Comparison of ENCODE assay signal across 8 cellular contexts in genomic region chr13:76016799-76017198, GRCh38.
DNase-seq lines count a peak whose midpoint lies in the region; ATAC-seq, FAIRE-seq and TF ChIP-seq lines count a peak whose summit lies in the region.

No MANE protein-coding gene starts in this region.

- H2AFZ ChIP-seq in Karpas-422 (ENCODE audit: low read length), result no peak overlapping the region

- no peak overlapping the region for H3K4me3 Mint-ChIP-seq in activated naive CD8-positive, alpha-beta T cell treated with anti-CD3 and anti-CD28 coated beads, Interleukin-2, amount 50 U/mL, for 24 hours
- H3K4me3 Mint-ChIP-seq in T-helper 2 cell treated with Interferon-gamma antibody and Interleukin-4, amounts not matched to agents 5 μg/mL and 100 μg/mL, for 36 hours, result no peak overlapping the region

- no TSS peak for BruUV-seq in A673 (replicated peaks; lab: Mats Ljungman, UMichigan)

- no peaks in the 10 kb centered on the region for H3K79me2 ChIP-seq in Karpas-422 (ENCODE audit: low read length)

- H3K4me2 ChIP-seq in Karpas-422 (ENCODE audit: low read depth, low read length, poor library complexity, severe bottlenecking), result no peak overlapping the region

- H3K4me3 ChIP-seq in A673 (ENCODE audit: low read depth, low read length, poor library complexity, severe bottlenecking), result no peak overlapping the region
- no peak overlapping the region for H3K4me3 ChIP-seq in Karpas-422 (ENCODE audit: low read length)
- H3K4me3 ChIP-seq in left lung, result no peak overlapping the region

- CTCF ChIA-PET in A673 (lab: Charles Lee), result interaction anchor here (1.1 kb wide), 1 partner anchor 139 kb away, joined by 4 read pairs; no protein-coding TSS in a partner anchor

- DNase-seq in A673 (ENCODE audit: low spot score), result peak; percentile 48
- DNase-seq in GM10266 (ENCODE audit: extremely low spot score), result peak; percentile 19
- DNase-seq in H54 (ENCODE audit: insufficient read length, low spot score), result peak; percentile 4
- peak; percentile 76 for DNase-seq in Karpas-422
- DNase-seq in activated naive CD8-positive, alpha-beta T cell treated with anti-CD3 and anti-CD28 coated beads, Interleukin-2, amount 50 U/mL, for 24 hours, result peak; percentile 10
- no peak for DNase-seq in left lung
- DNase-seq in T-helper 2 cell treated with Interferon-gamma antibody and Interleukin-4, amounts not matched to agents 5 μg/mL and 100 μg/mL, for 36 hours (ENCODE audit: low spot score), result no peak
- no peak for DNase-seq in anterior cingulate cortex (lab: John Stamatoyannopoulos, UW)

- TF ChIP-seq POLR2A in H54 (IDR thresholded peaks at IDR 0.05; ENCODE audit: low read depth, low read length), result no peak

- no peak overlapping the region for H3K27ac Mint-ChIP-seq in activated naive CD8-positive, alpha-beta T cell treated with anti-CD3 and anti-CD28 coated beads, Interleukin-2, amount 50 U/mL, for 24 hours
- H3K27ac Mint-ChIP-seq in T-helper 2 cell treated with Interferon-gamma antibody and Interleukin-4, amounts not matched to agents 5 μg/mL and 100 μg/mL, for 36 hours, result no peak overlapping the region

- no peaks in the 10 kb centered on the region for H3K27me3 Mint-ChIP-seq in activated naive CD8-positive, alpha-beta T cell treated with anti-CD3 and anti-CD28 coated beads, Interleukin-2, amount 50 U/mL, for 24 hours
- no peaks in the 10 kb centered on the region for H3K27me3 Mint-ChIP-seq in T-helper 2 cell treated with Interferon-gamma antibody and Interleukin-4, amounts not matched to agents 5 μg/mL and 100 μg/mL, for 36 hours (ENCODE audit: low read depth)

- no peak for ATAC-seq in activated naive CD8-positive, alpha-beta T cell treated with anti-CD3 and anti-CD28 coated beads, Interleukin-2, amount 50 U/mL, for 24 hours
- ATAC-seq in left lung, result peak; percentile 34

- no peaks in the 10 kb centered on the region for H3K9me2 ChIP-seq in Karpas-422 (replicated peaks; ENCODE audit: insufficient read depth, low read length)

- H4K20me1 ChIP-seq in Karpas-422 (ENCODE audit: insufficient read depth, low read depth, low read length), result no peaks in the 10 kb centered on the region

- intact Hi-C loops in A673 (cut with micrococcal nuclease; ENCODE audit: unreplicated experiment) (loop anchor here (1.0 to 5.0 kb wide), 2 partner anchors 140 to 886 kb away; no protein-coding TSS in a partner anchor), left lung (cut with DNase I) (no loop called here)

- TF ChIP-seq CTCF in A673 (conservative IDR thresholded peaks at IDR 0.05; ENCODE audit: low read depth, low read length) (peak; percentile 74), GM10266 (IDR thresholded peaks at IDR 0.05; ENCODE audit: control insufficient read depth, insufficient read depth, low read depth, missing control alignments) (peak; percentile 56), left lung (IDR thresholded peaks at IDR 0.05) (peak; percentile 11 to 18)

- POLR2A ChIA-PET in A673 (lab: Charles Lee; ENCODE audit: low non-redundant PET), result no interaction called here

- H3K4me1 ChIP-seq in A673 (ENCODE audit: insufficient read depth, low read length, poor library complexity, severe bottlenecking) (no peaks in the 10 kb centered on the region), Karpas-422 (ENCODE audit: low read length) (no peaks in the 10 kb centered on the region), left lung (peaks cover 0 to 5% of the 10 kb centered on the region in 2 donors)

- no peak overlapping the region for H3K9ac ChIP-seq in Karpas-422 (ENCODE audit: low read length)

- H3K9me3 ChIP-seq in A673 (ENCODE audit: low read depth, low read length, poor library complexity, severe bottlenecking) (no peaks in the 10 kb centered on the region), Karpas-422 (ENCODE audit: low read length) (no peaks in the 10 kb centered on the region), left lung (no peaks in the 10 kb centered on the region)

- H3K27ac ChIP-seq in A673 (ENCODE audit: low read depth, low read length, poor library complexity, severe bottlenecking), result no peak overlapping the region
- H3K27ac ChIP-seq in Karpas-422 (ENCODE audit: low read length), result no peak overlapping the region
- H3K27ac ChIP-seq in left lung, result no peak overlapping the region

- H3K4me1 Mint-ChIP-seq in activated naive CD8-positive, alpha-beta T cell treated with anti-CD3 and anti-CD28 coated beads, Interleukin-2, amount 50 U/mL, for 24 hours, result no peaks in the 10 kb centered on the region
- no peaks in the 10 kb centered on the region for H3K4me1 Mint-ChIP-seq in T-helper 2 cell treated with Interferon-gamma antibody and Interleukin-4, amounts not matched to agents 5 μg/mL and 100 μg/mL, for 36 hours (ENCODE audit: low read depth)

- peak; percentile 72 for FAIRE-seq in H54 (lab: Jason Lieb, UNC)

- H3K36me3 ChIP-seq in A673 (ENCODE audit: insufficient read depth, low read length, poor library complexity, severe bottlenecking) (no peaks in the 10 kb centered on the region), Karpas-422 (ENCODE audit: insufficient read depth, low read length) (no peaks in the 10 kb centered on the region), left lung (no peaks in the 10 kb centered on the region)

- no peaks in the 10 kb centered on the region for H3K36me3 Mint-ChIP-seq in activated naive CD8-positive, alpha-beta T cell treated with anti-CD3 and anti-CD28 coated beads, Interleukin-2, amount 50 U/mL, for 24 hours (ENCODE audit: low read depth)
- no peaks in the 10 kb centered on the region for H3K36me3 Mint-ChIP-seq in T-helper 2 cell treated with Interferon-gamma antibody and Interleukin-4, amounts not matched to agents 5 μg/mL and 100 μg/mL, for 36 hours (ENCODE audit: low read depth)

- no peaks in the 10 kb centered on the region for H3K9me3 Mint-ChIP-seq in activated naive CD8-positive, alpha-beta T cell treated with anti-CD3 and anti-CD28 coated beads, Interleukin-2, amount 50 U/mL, for 24 hours
- H3K9me3 Mint-ChIP-seq in T-helper 2 cell treated with Interferon-gamma antibody and Interleukin-4, amounts not matched to agents 5 μg/mL and 100 μg/mL, for 36 hours, result no peaks in the 10 kb centered on the region

- peaks cover 6% of the 10 kb centered on the region for H3K27me3 ChIP-seq in A673 (replicated peaks; ENCODE audit: insufficient read depth, low read depth, low read length, poor library complexity)
- no peaks in the 10 kb centered on the region for H3K27me3 ChIP-seq in Karpas-422 (ENCODE audit: low read length)
- no peaks in the 10 kb centered on the region for H3K27me3 ChIP-seq in left lung

Comparison
In these comparisons a context has a peak if more than half of its experiments do, and no peak if none do; other contexts are left out.
1. DNase-seq: peak in A673 (single experiment), GM10266 (single experiment), H54 (single experiment), Karpas-422 (single experiment) and activated naive CD8-positive, alpha-beta T cell treated with anti-CD3 and anti-CD28 coated beads, Interleukin-2, amount 50 U/mL, for 24 hours (single experiment); none in left lung (0 of 2), T-helper 2 cell treated with Interferon-gamma antibody and Interleukin-4, amounts not matched to agents 5 μg/mL and 100 μg/mL, for 36 hours (single experiment) and anterior cingulate cortex (0 of 58).
2. CTCF ChIP-seq: peak in every context shown above with its lines; median percentile 74 in A673; 56 in GM10266; 14 in left lung.